ENCODE assay signal across 27 cellular contexts in the genomic region with DNA sequence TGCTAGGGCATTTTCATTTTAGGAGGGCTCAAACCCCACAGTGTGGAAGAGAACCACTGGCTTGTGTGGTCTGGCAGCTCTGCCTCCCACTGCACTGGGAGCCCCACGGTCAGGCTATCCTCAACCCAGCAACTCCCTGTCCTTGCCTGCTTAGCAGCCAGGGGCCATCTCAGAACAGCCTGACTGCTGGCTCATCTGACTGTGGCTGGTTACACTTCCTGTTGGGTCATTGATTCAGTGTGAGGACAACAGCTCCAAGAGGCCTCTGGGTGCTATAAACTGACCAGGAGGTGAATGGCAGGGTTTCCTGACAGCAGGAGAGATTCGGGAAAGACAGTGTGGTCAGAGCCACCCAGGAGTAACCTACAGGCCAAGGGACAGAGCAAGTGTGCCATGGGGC. TPM values are rescaled to one million over a fixed set of nuclear protein-coding genes. Genes with fewer than 3 reads are reported as not detected.
DNase-seq lines count a peak whose midpoint lies in the region; ATAC-seq and TF ChIP-seq lines count a peak whose summit lies in the region.
"Had no signal": no experiment of that assay in that cellular context is flagged by ENCODE, and none has a peak within 500 bp of the region (broad histone marks: within the 10 kb centered on the region; RNA-seq: fewer than 3 reads in every experiment).

No MANE protein-coding gene starts in this region.

- DNase-seq in M059J (ENCODE audit: low read depth), result peak; percentile 5
- DNase-seq in epithelial cell of esophagus (ENCODE audit: low read depth), result peak; percentile 27
- DNase-seq in neuronal stem cell (ENCODE audit: low spot score), result no peak
- no peak for DNase-seq in GOT3 (lab: John Stamatoyannopoulos, UW)
- DNase-seq: activated CD4-positive, alpha-beta T cell treated with anti-CD3 and anti-CD28 coated beads for 4 hours; activated gamma-delta T cell treated with Interleukin-2 at 50 U/mL for 16 hours; activated T-cell treated with anti-CD3 and anti-CD28 coated beads, Interleukin-2, amount 50 U/mL, for 24 hours; COR-L47; DMS79 treated with DMSO at 0.1 percent for 48 hours; H9; left cardiac atrium; NCI-H446; nucleus accumbens; OCI-M1; stomach; thyroid gland had no signal

- no peak overlapping the region for H2BK120ac ChIP-seq in neuronal stem cell (ENCODE audit: low read depth, low read length)

- H2AFZ ChIP-seq in neuronal stem cell (ENCODE audit: low read length), result no peak overlapping the region

- no peak overlapping the region for H3K9ac ChIP-seq in BLaER1 treated with 17β-estradiol and CSF1 and Interleukin-3, amounts not matched to agents 10 nM and 100 nM
- peak overlapping the region; percentile 18 for H3K9ac ChIP-seq in neuronal stem cell (ENCODE audit: low read depth, low read length, poor library complexity)
- H3K9ac ChIP-seq: KMS-11 had no signal

- no peak overlapping the region for H4K8ac ChIP-seq in neuronal stem cell (ENCODE audit: low read depth, low read length)

- H3K27me3 ChIP-seq in BLaER1 treated with 17β-estradiol and CSF1 and Interleukin-3, amounts not matched to agents 10 nM and 100 nM, result 0 out of 22 replicates have a peak, but pooled peaks cover 0 to 5% (median 0%) of the 10 kb centered on the region in 11 experiments
- H3K27me3 ChIP-seq in neuronal stem cell (ENCODE audit: control insufficient read depth in 3 of 3, insufficient read depth in 3 of 3, low read depth in 1 of 3, low read length in 3 of 3), result peaks cover 0 to 22% (median 3%) of the 10 kb centered on the region in 3 experiments
- H3K27me3 ChIP-seq: thyroid gland had no signal

- H4K20me1 ChIP-seq in BLaER1 treated with 17β-estradiol and CSF1 and Interleukin-3, amounts not matched to agents 10 nM and 100 nM, result no peaks in the 10 kb centered on the region

- H3K4me3 ChIP-seq in BLaER1 treated with 17β-estradiol and CSF1 and Interleukin-3, amounts not matched to agents 10 nM and 100 nM, result no peak overlapping the region
- H3K4me3 ChIP-seq in epithelial cell of esophagus (ENCODE audit: low read length) (no peak overlapping the region), neuronal stem cell (ENCODE audit: low read length in 2 of 2) (no peak overlapping the region)
- H3K4me3 ChIP-seq: skin epidermis, stomach, thyroid gland had no signal

- no peak for ATAC-seq in HG03095 (IDR thresholded peaks at IDR 0.05; ENCODE audit: unreplicated experiment)
- no peak for ATAC-seq in HG03342 (IDR thresholded peaks at IDR 0.05; ENCODE audit: unreplicated experiment)
- ATAC-seq: left cardiac atrium, Right ventricle myocardium inferior had no signal

- H3K4me2 ChIP-seq in BLaER1 treated with 17β-estradiol and CSF1 and Interleukin-3, amounts not matched to agents 10 nM and 100 nM, result peak overlapping the region; percentile 8 to 75 (median 66); a peak in 18 of 22 replicates
- H3K4me2 ChIP-seq in neuronal stem cell (ENCODE audit: insufficient read depth, low read length, poor library complexity, severe bottlenecking), result no peak overlapping the region
- H3K4me2 ChIP-seq: KMS-11 had no signal

- H3K4me1 ChIP-seq in BLaER1 treated with 17β-estradiol and CSF1 and Interleukin-3, amounts not matched to agents 10 nM and 100 nM, result peaks cover 47 to 58% (median 52%) of the 10 kb centered on the region in 10 experiments
- H3K4me1 ChIP-seq in neuronal stem cell (ENCODE audit: control insufficient read depth in 2 of 2, insufficient read depth in 1 of 2, low read depth in 1 of 2, low read length in 2 of 2), result peaks cover 0 to 19% of the 10 kb centered on the region in 2 donors

- no peak for TF ChIP-seq CTCF in epithelial cell of esophagus (IDR thresholded peaks at IDR 0.05; ENCODE audit: insufficient read depth, low read depth, low read length, missing control alignments)

- peak overlapping the region; percentile 78 for H2AK5ac ChIP-seq in neuronal stem cell (ENCODE audit: low read depth, low read length)

- H3K14ac ChIP-seq in neuronal stem cell (ENCODE audit: low read length), result no peak overlapping the region

- no peak overlapping the region for H4K91ac ChIP-seq in neuronal stem cell (ENCODE audit: low read depth, low read length, poor library complexity)

- no CpG with 5 or more reads among the region's 2 CpGs for WGBS in neuronal stem cell (ENCODE audit: extremely low coverage in 2 of 2, insufficient read length in 2 of 2, insufficient replicate concordance in 1 of 2), 2 donors

- peaks cover 1% of the 10 kb centered on the region for H3K79me1 ChIP-seq in neuronal stem cell (ENCODE audit: low read depth, low read length)

- H3K18ac ChIP-seq in neuronal stem cell (ENCODE audit: low read length), result peak overlapping the region; percentile 81

- no peaks in the 10 kb centered on the region for H3K9me3 ChIP-seq in BLaER1 treated with 17β-estradiol and CSF1 and Interleukin-3, amounts not matched to agents 10 nM and 100 nM (replicated peaks in 1 of 11)
- no peaks in the 10 kb centered on the region for H3K9me3 ChIP-seq in neuronal stem cell (replicated peaks in 1 of 2; ENCODE audit: control insufficient read depth in 2 of 2, insufficient read depth in 1 of 2, low read depth in 1 of 2, low read length in 2 of 2)
- H3K9me3 ChIP-seq: stomach, thyroid gland had no signal

- no peaks in the 10 kb centered on the region for H3K36me3 ChIP-seq in BLaER1 treated with 17β-estradiol and CSF1 and Interleukin-3, amounts not matched to agents 10 nM and 100 nM
- no peaks in the 10 kb centered on the region for H3K36me3 ChIP-seq in neuronal stem cell (replicated peaks in 1 of 2; ENCODE audit: control insufficient read depth in 2 of 2, insufficient read depth in 2 of 2, low read length in 2 of 2)
- H3K36me3 ChIP-seq: stomach, thyroid gland had no signal

- H2BK15ac ChIP-seq in neuronal stem cell (ENCODE audit: low read length), result no peak overlapping the region

- no peak overlapping the region for H2BK5ac ChIP-seq in neuronal stem cell (ENCODE audit: low read length)

- H3K4ac ChIP-seq in neuronal stem cell (ENCODE audit: low read length), result no peak overlapping the region

- peak overlapping the region in 2 of 11 experiments; percentile 15 to 18; a peak in 1 of 22 replicates for H3K27ac ChIP-seq in BLaER1 treated with 17β-estradiol and CSF1 and Interleukin-3, amounts not matched to agents 10 nM and 100 nM
- no peak overlapping the region for H3K27ac ChIP-seq in neuronal stem cell (replicated peaks; ENCODE audit: low read length)
- H3K27ac ChIP-seq: epithelial cell of prostate, KMS-11, skin epidermis, stomach, thyroid gland, VCaP had no signal

- H2BK12ac ChIP-seq in neuronal stem cell (ENCODE audit: low read length), result peak overlapping the region; percentile 52

- H3K23ac ChIP-seq in neuronal stem cell (ENCODE audit: low read depth, low read length, poor library complexity), result peak overlapping the region; percentile 50

RNA-seq across cellular contexts. Expression of a gene that starts 40.1 kb away (rescaled TPM):
- not detected in 2 replicates for total RNA-seq in M059J (2014; rRNA removed; shearing (Covaris generic))
- polyA plus RNA-seq in neuronal stem cell (2013, experiment 1 of 2), result 0.01 TPM
- polyA plus RNA-seq in neuronal stem cell (2013, experiment 2 of 2), result not detected
- total RNA-seq: dermis microvascular lymphatic vessel endothelial cell, left cardiac atrium, renal cortical epithelial cell, Right ventricle myocardium inferior had no signal
- polyA plus RNA-seq: BJ had no signal

RNA-seq across cellular contexts. Expression of a gene that starts 41.3 kb away (rescaled TPM):
- 0.10 TPM in 1 of 2 replicates, not detected in the other for total RNA-seq in M059J (2014; rRNA removed; shearing (Covaris generic))
- 38.1 TPM for polyA plus RNA-seq in neuronal stem cell (2013, experiment 1 of 2)
- polyA plus RNA-seq in neuronal stem cell (2013, experiment 2 of 2), result 36.3 TPM

Comparison
In these comparisons a context has a peak if more than half of its experiments do, and no peak if none do; other contexts are left out.
1. DNase-seq: peak in M059J (single experiment) and epithelial cell of esophagus (single experiment); none in neuronal stem cell (single experiment) and GOT3 (single experiment).